Comparison of ENCODE assay signal across 25 cellular contexts in the genomic region with DNA sequence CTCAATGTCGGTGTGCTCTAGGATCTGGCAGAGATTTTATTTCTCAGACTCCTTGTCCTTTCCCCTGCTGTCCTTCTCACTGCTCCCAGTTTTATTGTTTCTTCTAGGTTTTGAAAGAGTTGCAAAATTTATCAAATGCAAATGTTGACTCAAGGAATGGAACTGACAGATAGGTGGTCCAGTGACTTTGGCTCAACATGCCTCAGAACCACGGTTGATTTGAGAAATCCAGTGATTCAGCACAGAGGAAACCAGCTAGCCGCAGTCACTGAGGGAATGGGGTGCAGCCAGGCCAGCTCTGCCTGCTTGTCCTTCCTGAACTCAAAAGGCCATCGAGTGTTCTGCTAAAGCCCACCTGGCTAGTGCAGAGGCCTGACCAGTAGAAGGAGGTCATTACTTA.
"Had no signal": no experiment of that assay in that cellular context is flagged by ENCODE, and none has a peak within 500 bp of the region (broad histone marks: within the 10 kb centered on the region; RNA-seq: fewer than 3 reads in every experiment).

No MANE protein-coding gene starts in this region.

- H3K4me3 ChIP-seq: ascending aorta, K562 had no signal

- H3K9me3 Mint-ChIP-seq: activated B cell treated with CpG ODN at 0.5 μM for 24 hours; activated CD4-positive, alpha-beta T cell treated with anti-CD3 and anti-CD28 coated beads, Interleukin-2, amount 10 ng/mL, durations not matched to agents 24 days and 14 days; activated naive CD4-positive, alpha-beta T cell treated with anti-CD3 and anti-CD28 coated beads, Interleukin-2, amount 50 U/mL, for 24 hours; activated T-cell treated with anti-CD3 and anti-CD28 coated beads, Interleukin-2, amount 50 U/mL, for 24 hours; activated T-helper 1 cell treated with anti-CD3 and anti-CD28 coated beads, Interleukin-12 subunit alpha, Interleukin-12 subunit beta, Interleukin-2, Interleukin-4 antibody, amounts not matched to agents 30 ng/mL and 10 ng/mL and 1 ng/mL, durations not matched to agents 14 hours and 24 hours and 36 hours; T-cell had no signal

- DNase-seq: activated B cell treated with CpG ODN at 0.5 μM for 24 hours; activated CD4-positive, alpha-beta T cell treated with anti-CD3 and anti-CD28 coated beads for 1 hour; activated CD4-positive, alpha-beta T cell treated with anti-CD3 and anti-CD28 coated beads, Interleukin-2, amount 10 ng/mL, durations not matched to agents 24 days and 14 days; activated CD4-positive, alpha-beta T cell treated with anti-CD3 and anti-CD28 coated beads, Interleukin-2, amount 50 U/mL, for 48 hours; activated CD8-positive, alpha-beta memory T cell treated with anti-CD3 and anti-CD28 coated beads, Interleukin-2, amount 10 ng/mL, durations not matched to agents 7 days and 5 days; activated effector memory CD4-positive, alpha-beta T cell treated with Interleukin-2 at 50 U/mL for 16 hours; activated naive CD4-positive, alpha-beta T cell; activated T-cell treated with anti-CD3 and anti-CD28 coated beads, Interleukin-2, amount 50 U/mL, for 24 hours; amniotic stem cell; brain microvascular endothelial cell; Karpas-422; NCI-H146; NCI-H187 treated with DMSO at 0.1 percent for 48 hours; NCI-H2081 treated with DMSO at 0.1 percent for 48 hours; NCI-H446; NCI-H524; PC-3; SIG-M5; T-cell; T-helper 2 cell; T1000 had no signal

- H3K27ac Mint-ChIP-seq: activated B cell treated with CpG ODN at 0.5 μM for 24 hours; activated CD4-positive, alpha-beta T cell treated with anti-CD3 and anti-CD28 coated beads, Interleukin-2, amount 10 ng/mL, durations not matched to agents 24 days and 14 days; activated CD8-positive, alpha-beta memory T cell treated with anti-CD3 and anti-CD28 coated beads, Interleukin-2, amount 10 ng/mL, durations not matched to agents 7 days and 5 days; activated naive CD4-positive, alpha-beta T cell treated with anti-CD3 and anti-CD28 coated beads, Interleukin-2, amount 50 U/mL, for 24 hours; activated T-cell treated with anti-CD3 and anti-CD28 coated beads, Interleukin-2, amount 50 U/mL, for 24 hours; activated T-helper 1 cell treated with anti-CD3 and anti-CD28 coated beads, Interleukin-12 subunit alpha, Interleukin-12 subunit beta, Interleukin-2, Interleukin-4 antibody, amounts not matched to agents 30 ng/mL and 10 ng/mL and 1 ng/mL, durations not matched to agents 14 hours and 24 hours and 36 hours; T-cell had no signal

- H3K4me1 ChIP-seq: ascending aorta had no signal

- H3K4me3 Mint-ChIP-seq: activated B cell treated with CpG ODN at 0.5 μM for 24 hours; activated CD4-positive, alpha-beta T cell treated with anti-CD3 and anti-CD28 coated beads, Interleukin-2, amount 10 ng/mL, durations not matched to agents 24 days and 14 days; activated CD8-positive, alpha-beta memory T cell treated with anti-CD3 and anti-CD28 coated beads, Interleukin-2, amount 10 ng/mL, durations not matched to agents 7 days and 5 days; activated naive CD4-positive, alpha-beta T cell treated with anti-CD3 and anti-CD28 coated beads, Interleukin-2, amount 50 U/mL, for 24 hours; activated T-cell treated with anti-CD3 and anti-CD28 coated beads, Interleukin-2, amount 50 U/mL, for 24 hours; activated T-helper 1 cell treated with anti-CD3 and anti-CD28 coated beads, Interleukin-12 subunit alpha, Interleukin-12 subunit beta, Interleukin-2, Interleukin-4 antibody, amounts not matched to agents 30 ng/mL and 10 ng/mL and 1 ng/mL, durations not matched to agents 14 hours and 24 hours and 36 hours; T-cell had no signal

- H3K27me3 ChIP-seq: ascending aorta, brain microvascular endothelial cell had no signal

- H3K4me1 Mint-ChIP-seq: activated B cell treated with CpG ODN at 0.5 μM for 24 hours; activated CD4-positive, alpha-beta T cell treated with anti-CD3 and anti-CD28 coated beads, Interleukin-2, amount 10 ng/mL, durations not matched to agents 24 days and 14 days; activated CD8-positive, alpha-beta memory T cell treated with anti-CD3 and anti-CD28 coated beads, Interleukin-2, amount 10 ng/mL, durations not matched to agents 7 days and 5 days; activated naive CD4-positive, alpha-beta T cell treated with anti-CD3 and anti-CD28 coated beads, Interleukin-2, amount 50 U/mL, for 24 hours; T-cell had no signal

- H3K9me3 ChIP-seq: ascending aorta had no signal

- H3K27ac ChIP-seq: ascending aorta, brain microvascular endothelial cell had no signal

- H3K36me3 Mint-ChIP-seq: activated CD8-positive, alpha-beta memory T cell treated with anti-CD3 and anti-CD28 coated beads, Interleukin-2, amount 10 ng/mL, durations not matched to agents 7 days and 5 days; activated naive CD4-positive, alpha-beta T cell treated with anti-CD3 and anti-CD28 coated beads, Interleukin-2, amount 50 U/mL, for 24 hours; T-cell had no signal

- H3K36me3 ChIP-seq: ascending aorta, brain microvascular endothelial cell had no signal

- ATAC-seq: activated CD8-positive, alpha-beta memory T cell treated with anti-CD3 and anti-CD28 coated beads, Interleukin-2, amount 10 ng/mL, durations not matched to agents 7 days and 5 days; PC-3; T-cell had no signal

- H3K27me3 Mint-ChIP-seq: activated CD4-positive, alpha-beta T cell treated with anti-CD3 and anti-CD28 coated beads, Interleukin-2, amount 10 ng/mL, durations not matched to agents 24 days and 14 days; activated T-cell treated with anti-CD3 and anti-CD28 coated beads, Interleukin-2, amount 50 U/mL, for 24 hours had no signal
